1 cellular context compared by ENCODE assay signal in the genomic region with DNA sequence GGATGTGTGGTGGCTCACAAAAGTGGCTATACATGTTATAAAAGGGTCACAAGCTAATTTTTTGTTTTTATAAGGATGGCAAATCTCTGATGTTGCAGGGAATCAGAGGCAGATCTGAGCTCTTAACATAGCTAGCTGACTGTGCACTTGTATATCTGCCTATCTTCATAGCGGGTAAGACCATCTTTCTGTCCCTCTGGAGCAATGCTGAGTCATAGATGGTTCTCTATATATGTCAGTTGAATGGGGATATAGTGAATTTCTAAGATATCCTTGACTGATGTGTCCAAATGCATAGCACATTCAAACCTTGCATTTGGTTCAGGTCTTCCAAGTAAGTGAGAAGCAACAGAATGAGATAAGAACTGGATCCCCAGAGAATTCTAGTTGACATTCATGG.
TF ChIP-seq lines count a peak whose summit lies in the region.

No MANE protein-coding gene starts in this region.

TF ChIP-seq in H1, 55 proteins besides CTCF, POLR2A, EP300 and RAD21:
- TF ChIP-seq SIN3A (conservative IDR thresholded peaks at IDR 0.05 in 1 of 2, IDR thresholded peaks at IDR 0.05 in 1 of 2; ENCODE audit: low read depth in 1 of 2, low read length in 2 of 2) (no peak), CTBP2 (IDR thresholded peaks at IDR 0.05; ENCODE audit: borderline replicate concordance, insufficient read depth, insufficient read length, low read length) (no peak), BRCA1 (IDR thresholded peaks at IDR 0.05; ENCODE audit: low read depth, low read length) (no peak), SAP30 (IDR thresholded peaks at IDR 0.05; ENCODE audit: insufficient read depth, insufficient replicate concordance, low read length) (no peak), FOSL1 (IDR thresholded peaks at IDR 0.05; ENCODE audit: insufficient read depth, low read depth, low read length) (no peak)
